8 cellular contexts compared by ENCODE assay signal in genomic region chr20:63894358-63895201, GRCh38. TPM values are rescaled to one million over a fixed set of nuclear protein-coding genes. Genes with fewer than 3 reads are reported as not detected.
DNase-seq lines count a peak whose midpoint lies in the region; ATAC-seq lines count a peak whose summit lies in the region.

A gene with protein sequence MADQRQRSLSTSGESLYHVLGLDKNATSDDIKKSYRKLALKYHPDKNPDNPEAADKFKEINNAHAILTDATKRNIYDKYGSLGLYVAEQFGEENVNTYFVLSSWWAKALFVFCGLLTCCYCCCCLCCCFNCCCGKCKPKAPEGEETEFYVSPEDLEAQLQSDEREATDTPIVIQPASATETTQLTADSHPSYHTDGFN (plus strand): TSS chr20:63895126. CDS start chr20:63928346, 33,220 bp downstream.

- H3K9me3 Mint-ChIP-seq in activated naive CD4-positive, alpha-beta T cell treated with anti-CD3 and anti-CD28 coated beads, Interleukin-2, amount 50 U/mL, for 72 hours: no peaks in the 10 kb centered on the region

- ATAC-seq in HG02588 (IDR thresholded peaks at IDR 0.05; ENCODE audit: unreplicated experiment): peak; percentile 83
- ATAC-seq in activated naive CD4-positive, alpha-beta T cell treated with anti-CD3 and anti-CD28 coated beads, Interleukin-2, amount 50 U/mL, for 72 hours: peak; percentile 75 to 87

- peak within 1 kb of the TSS; percentile 97 to 98 for H3K27ac Mint-ChIP-seq in activated naive CD4-positive, alpha-beta T cell treated with anti-CD3 and anti-CD28 coated beads, Interleukin-2, amount 50 U/mL, for 72 hours

- H3K4me3 ChIP-seq in GM08714 (ENCODE audit: low read length): peak within 1 kb of the TSS; percentile 69

- peaks cover 8 to 26% of the 10 kb centered on the region in 2 donors for H3K36me3 Mint-ChIP-seq in activated naive CD4-positive, alpha-beta T cell treated with anti-CD3 and anti-CD28 coated beads, Interleukin-2, amount 50 U/mL, for 72 hours

- DNase-seq in NCI-H1092 (lab: John Stamatoyannopoulos, UW): peak; percentile 95
- peak; percentile 83 for DNase-seq in SKM-1 treated with dmso at 0.1 percent for 144 hours (lab: John Stamatoyannopoulos, UW; ENCODE audit: unreplicated experiment)
- DNase-seq in activated naive CD4-positive, alpha-beta T cell treated with anti-CD3 and anti-CD28 coated beads, Interleukin-2, amount 50 U/mL, for 72 hours (ENCODE audit: low spot score in 2 of 2): peak; percentile 96 to 97
- peak; percentile 97 for DNase-seq in globus pallidus (ENCODE audit: low spot score)
- peak; percentile 90 for DNase-seq in occipital lobe (lab: John Stamatoyannopoulos, UW)
- peak; percentile 97 for DNase-seq in superior temporal gyrus (ENCODE audit: extremely low spot score)

RNA-seq across cellular contexts. Expression of the gene that starts here (rescaled TPM):
- 10 to 100 TPM; 30.7 to 41.9 TPM for total RNA-seq in activated naive CD4-positive, alpha-beta T cell treated with anti-CD3 and anti-CD28 coated beads, Interleukin-2, amount 50 U/mL, for 72 hours
- 99.7 TPM for total RNA-seq in occipital lobe

Comparison
In these comparisons a context has a peak if more than half of its experiments do, and no peak if none do; other contexts are left out.
1. Peak in every context shown above with its lines: DNase-seq, ATAC-seq and H3K4me3 ChIP-seq.